ENCODE assay signal across 8 cellular contexts in genomic region chr9:97412628-97413382, GRCh38. TPM values are rescaled to one million over a fixed set of nuclear protein-coding genes. Genes with fewer than 3 reads are reported as not detected.
DNase-seq lines count a peak whose midpoint lies in the region; ATAC-seq and TF ChIP-seq lines count a peak whose summit lies in the region.

No MANE protein-coding gene starts in this region.

- H3K27ac Mint-ChIP-seq in H9: no peak overlapping the region

- H2BK120ac ChIP-seq in H9 (ENCODE audit: low read depth, low read length, poor library complexity, severe bottlenecking): no peak overlapping the region

- H3K27ac ChIP-seq in H9 (ENCODE audit: insufficient read length, low read depth, low read length) (no peak overlapping the region), right lobe of liver (peak overlapping the region; percentile 72 to 89 (median 78)), thyroid gland (peak overlapping the region; percentile 60 to 91 (median 78))

- no peak overlapping the region for H2BK15ac ChIP-seq in H9 (ENCODE audit: low read depth, low read length)

- no peak overlapping the region for H3T11ph ChIP-seq in H9 (ENCODE audit: low read length)

- no peak overlapping the region for H2AK5ac ChIP-seq in H9 (ENCODE audit: insufficient read length, low read length)

- no peaks in the 10 kb centered on the region for H3K79me1 ChIP-seq in H9 (ENCODE audit: insufficient read depth, low read depth, low read length, poor library complexity, severe bottlenecking)

- peak overlapping the region; percentile 78 to 86 for H3K4me3 Mint-ChIP-seq in H9

- H3K56ac ChIP-seq in H9 (ENCODE audit: insufficient read length, low read depth, low read length): no peak overlapping the region

- H3K4me3 ChIP-seq in GM12875 (ENCODE audit: low read depth, low read length): peak overlapping the region; percentile 88
- peak overlapping the region; percentile 66 for H3K4me3 ChIP-seq in NT2/D1 (ENCODE audit: insufficient read length, low read depth)
- H3K4me3 ChIP-seq in choroid plexus epithelial cell (ENCODE audit: low read depth, low read length): peak overlapping the region; percentile 73
- H3K4me3 ChIP-seq in right lobe of liver: peak overlapping the region; percentile 90 to 99 (median 94)
- peak overlapping the region; percentile 36 to 88 (median 87) for H3K4me3 ChIP-seq in thyroid gland (replicated peaks in 1 of 3)

- no peaks in the 10 kb centered on the region for H3K9me3 ChIP-seq in H9 (ENCODE audit: control insufficient read depth, low read depth, low read length)
- no peaks in the 10 kb centered on the region for H3K9me3 ChIP-seq in NT2/D1 (ENCODE audit: insufficient read depth, low read length)
- no peaks in the 10 kb centered on the region for H3K9me3 ChIP-seq in right lobe of liver
- H3K9me3 ChIP-seq in thyroid gland: no peaks in the 10 kb centered on the region

- H4K20me1 ChIP-seq in H9 (ENCODE audit: control insufficient read depth, insufficient read depth, insufficient read length): no peaks in the 10 kb centered on the region

- H3K27me3 Mint-ChIP-seq in H9 (ENCODE audit: low read depth): peaks cover 35% of the 10 kb centered on the region

- no peak for DNase-seq in H9
- no peak for DNase-seq in NT2/D1 (ENCODE audit: low read depth, low spot score)
- peak; percentile 20 for DNase-seq in choroid plexus epithelial cell (ENCODE audit: low read depth)
- no peak for DNase-seq in right lobe of liver
- no peak for DNase-seq in thyroid gland
- DNase-seq in NCI-H1694 (lab: John Stamatoyannopoulos, UW): no peak
- no peak for DNase-seq in NK-92 treated with Interleukin-12 subunit alpha and Interleukin-12 subunit beta, amount 100 ng/mL, for 24 hours (lab: John Stamatoyannopoulos, UW)

- peaks cover 10 to 11% of the 10 kb centered on the region in 2 experiments; a peak in 3 of 4 replicates for H3K4me1 Mint-ChIP-seq in H9

- no peaks in the 10 kb centered on the region; the same call in 1 of the 2 replicates for H3K27me3 ChIP-seq in H9 (ENCODE audit: insufficient read depth, low read length)
- H3K27me3 ChIP-seq in NT2/D1 (ENCODE audit: insufficient read depth, insufficient read length): peaks cover 43% of the 10 kb centered on the region
- no peaks in the 10 kb centered on the region for H3K27me3 ChIP-seq in right lobe of liver
- no peaks in the 10 kb centered on the region for H3K27me3 ChIP-seq in thyroid gland

- TF ChIP-seq CTCF in GM12875 (IDR thresholded peaks at IDR 0.05; ENCODE audit: borderline replicate concordance, insufficient read depth, low read depth, low read length): no peak
- TF ChIP-seq CTCF in H9 (conservative IDR thresholded peaks at IDR 0.05): no peak
- no peak for TF ChIP-seq CTCF in choroid plexus epithelial cell (conservative IDR thresholded peaks at IDR 0.05; ENCODE audit: low read depth, low read length)
- TF ChIP-seq CTCF in right lobe of liver (IDR thresholded peaks at IDR 0.05): no peak
- TF ChIP-seq CTCF in thyroid gland (IDR thresholded peaks at IDR 0.05): no peak

- peak overlapping the region; percentile 33 for H3K4me2 ChIP-seq in H9 (ENCODE audit: insufficient read depth, insufficient read length, low read length)

- no peaks in the 10 kb centered on the region for H3K4me1 ChIP-seq in H9 (ENCODE audit: insufficient read depth, low read length)
- H3K4me1 ChIP-seq in NT2/D1 (ENCODE audit: insufficient read depth, insufficient read length): no peaks in the 10 kb centered on the region
- H3K4me1 ChIP-seq in right lobe of liver: peaks cover 0 to 24% (median 3%) of the 10 kb centered on the region in 4 donors
- peaks cover 7 to 8% of the 10 kb centered on the region in 2 donors for H3K4me1 ChIP-seq in thyroid gland

- TF ChIP-seq POLR2A in right lobe of liver (IDR thresholded peaks at IDR 0.05) (no peak), thyroid gland (IDR thresholded peaks at IDR 0.05) (no peak)

- H3K9ac ChIP-seq in H9 (ENCODE audit: extremely low read depth, insufficient read length, low read length): no peak overlapping the region
- H3K9ac ChIP-seq in NT2/D1 (ENCODE audit: insufficient read length, low read depth): peak overlapping the region; percentile 74

- no peak overlapping the region for H3K4ac ChIP-seq in H9 (ENCODE audit: low read depth, low read length)

- no peak overlapping the region for H4K91ac ChIP-seq in H9 (ENCODE audit: insufficient read length, low read depth, low read length)

- ATAC-seq in right lobe of liver: peak in 1 of 4 donors; percentile 4

- H3K23ac ChIP-seq in H9 (ENCODE audit: insufficient read length, low read depth, low read length): no peak overlapping the region

- WGBS in H9 (ENCODE audit: extremely low coverage, insufficient read length, low lambda C conversion rate): no CpG with 5 or more reads among the region's 16 CpGs
- 10% methylated on average over 8 of the region's 16 CpGs for WGBS in right lobe of liver (ENCODE audit: insufficient coverage, low coverage, low lambda C conversion rate, missing lambda C conversion rate)
- 15 to 23% methylated on average over 9 to 11 of the region's 16 CpGs for WGBS in thyroid gland, 2 donors

- H4K5ac ChIP-seq in H9 (ENCODE audit: insufficient read length, low read depth, low read length): no peak overlapping the region

- no peaks in the 10 kb centered on the region for H3K23me2 ChIP-seq in H9 (ENCODE audit: insufficient read length, low read depth, low read length, poor library complexity, severe bottlenecking)

- H2BK5ac ChIP-seq in H9 (ENCODE audit: insufficient read length, low read length): no peak overlapping the region

- H4K8ac ChIP-seq in H9 (replicated peaks; ENCODE audit: insufficient read length, low read depth, low read length): no peak overlapping the region

- H3K14ac ChIP-seq in H9 (ENCODE audit: insufficient read depth, low read length): no peak overlapping the region; the same call in 1 of the 2 replicates

- no peak overlapping the region for H2AFZ ChIP-seq in H9 (ENCODE audit: low read length)

- no peak overlapping the region for H2BK20ac ChIP-seq in H9 (ENCODE audit: low read depth, low read length, poor library complexity, severe bottlenecking)

- H3K36me3 ChIP-seq in NT2/D1 (ENCODE audit: insufficient read depth, insufficient read length, low read length) (no peaks in the 10 kb centered on the region), right lobe of liver (no peaks in the 10 kb centered on the region), thyroid gland (no peaks in the 10 kb centered on the region)

- no peak overlapping the region for H3K18ac ChIP-seq in H9 (ENCODE audit: insufficient read length, low read depth, low read length)

- H3K9me3 Mint-ChIP-seq in H9: peaks cover 3% of the 10 kb centered on the region in 2 experiments; a peak in 3 of 5 replicates

- H2BK12ac ChIP-seq in H9 (ENCODE audit: insufficient read length, low read depth, low read length): no peak overlapping the region

- no peaks in the 10 kb centered on the region for H3K79me2 ChIP-seq in H9 (ENCODE audit: insufficient read depth, low read length)

- intact Hi-C loops in right lobe of liver (cut with DNase I): no loop called here
- intact Hi-C loops in thyroid gland (cut with DNase I): no loop called here

- H3K36me3 Mint-ChIP-seq in H9 (ENCODE audit: insufficient read depth in 1 of 3, low read depth in 3 of 3): no peaks in the 10 kb centered on the region; a peak in 1 of 7 replicates

RNA-seq across cellular contexts. Expression of gene TDRD7, which starts 0.9 kb away (rescaled TPM):
- total RNA-seq in H9 (2021) (4.2 and 5.1 TPM in 2 replicates), right lobe of liver (1 to 10 TPM; 4.2 to 8.7 (median 6.8) TPM), thyroid gland (10 to 100 TPM in 3 of 4 donors, 1 to 10 TPM in 1; 9.9 to 12.8 (median 11.4) TPM)
